Comparison of ENCODE assay signal across 6 cellular contexts in the genomic region with DNA sequence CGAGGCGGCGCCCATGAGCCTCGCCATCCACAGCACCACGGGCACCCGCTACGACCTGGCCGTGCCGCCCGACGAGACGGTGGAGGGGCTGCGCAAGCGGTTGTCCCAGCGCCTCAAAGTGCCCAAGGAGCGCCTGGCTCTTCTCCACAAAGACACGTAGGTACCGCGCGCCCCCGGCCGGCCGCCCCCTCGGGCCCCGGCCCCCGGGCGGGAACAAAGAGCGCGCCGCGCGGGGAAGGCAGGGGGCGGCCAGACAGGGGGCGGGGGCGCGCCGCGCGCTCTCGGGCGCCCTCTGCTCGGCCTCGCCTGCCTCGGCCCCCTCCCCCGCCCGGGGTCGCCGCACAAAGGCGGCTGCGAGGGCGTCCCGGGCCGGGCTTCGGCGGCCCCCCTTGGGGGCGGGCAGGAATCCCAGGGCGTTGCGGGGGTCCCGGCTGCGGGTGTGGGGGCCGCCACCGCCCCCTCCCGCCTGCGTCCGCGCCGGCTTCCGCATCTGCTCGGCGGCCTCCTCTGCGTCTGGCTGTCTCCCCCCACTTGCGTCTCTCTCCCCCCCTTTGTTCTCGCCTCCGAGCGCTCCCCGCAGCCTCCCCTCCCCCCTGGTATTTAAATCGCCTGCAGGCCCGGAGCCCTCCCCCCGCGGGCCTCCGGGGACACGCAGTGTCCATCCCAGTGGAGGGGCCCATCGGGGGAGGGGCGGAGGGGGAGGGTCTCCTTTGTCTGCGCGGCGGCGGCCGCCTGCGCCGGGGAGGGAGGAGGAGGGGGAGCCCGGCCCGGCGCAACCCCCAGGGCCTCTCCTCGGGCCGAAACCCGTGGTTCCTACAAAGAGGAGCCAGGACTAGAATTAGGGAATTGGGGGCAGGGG. TPM values are rescaled to one million over a fixed set of nuclear protein-coding genes. Genes with fewer than 3 reads are reported as not detected.
DNase-seq lines count a peak whose midpoint lies in the region; ATAC-seq and TF ChIP-seq lines count a peak whose summit lies in the region.

No MANE protein-coding gene starts in this region.

- H3K36me3 ChIP-seq in iPS-15b (ENCODE audit: control insufficient read depth, insufficient read depth, low read length) (peaks cover 28% of the 10 kb centered on the region), suprapubic skin (peaks cover 40% of the 10 kb centered on the region)

- H3K27me3 ChIP-seq in AG04450 (ENCODE audit: control insufficient read depth, insufficient read depth, low read length) (no peaks in the 10 kb centered on the region), iPS-15b (ENCODE audit: control insufficient read depth, insufficient read depth, low read length) (no peaks in the 10 kb centered on the region), suprapubic skin (no peaks in the 10 kb centered on the region)

- H3K27ac ChIP-seq in AG04450 (ENCODE audit: low read depth, low read length) (peak overlapping the region; percentile 92), suprapubic skin (peak overlapping the region; percentile 99)

- DNase-seq in AG04450 (ENCODE audit: low read depth, low spot score): no peak
- peak; percentile 62 for DNase-seq in LHCN-M2 (ENCODE audit: low read depth)
- peak; percentile 50 for DNase-seq in activated effector memory CD4-positive, alpha-beta T cell treated with Interleukin-2 at 50 U/mL for 16 hours
- peak in 1 of 2 donors; percentile 82 for DNase-seq in suprapubic skin (ENCODE audit: low spot score in 2 of 2)

- POLR2A ChIA-PET in AG04450 (lab: Yijun Ruan, JAX): interaction anchor here (1.0 to 7.4 kb wide), 2 partner anchors 16 kb away, joined by 6 to 241 read pairs; partner anchors contain the start of gene CIRBP

- TF ChIP-seq CTCF in AG04450 (IDR thresholded peaks at IDR 0.05; ENCODE audit: low read depth, low read length): no peak
- no peak for TF ChIP-seq CTCF in suprapubic skin (IDR thresholded peaks at IDR 0.05)

- peak overlapping the region; percentile 86 for H3K4me3 ChIP-seq in AG04450 (ENCODE audit: low read depth, low read length)
- H3K4me3 ChIP-seq in iPS-15b (ENCODE audit: low read depth, low read length): peak overlapping the region; percentile 79
- peak overlapping the region; percentile 92 for H3K4me3 ChIP-seq in suprapubic skin

- CTCF ChIA-PET in AG04450 (lab: Charles Lee): no interaction called here

- ATAC-seq in GM19397 (IDR thresholded peaks at IDR 0.05; ENCODE audit: unreplicated experiment): no peak

- under 1% methylated on average over 36 of the region's 97 CpGs for WGBS in suprapubic skin

- no peak for TF ChIP-seq EP300 in suprapubic skin (IDR thresholded peaks at IDR 0.05)

- H3K9me3 ChIP-seq in AG04450 (ENCODE audit: control insufficient read depth, insufficient read depth, low read length) (no peaks in the 10 kb centered on the region; the same call in 1 of the 2 replicates), iPS-15b (ENCODE audit: control insufficient read depth, insufficient read depth, low read length) (no peaks in the 10 kb centered on the region), suprapubic skin (no peaks in the 10 kb centered on the region)

- no peaks in the 10 kb centered on the region for H3K4me1 ChIP-seq in iPS-15b (ENCODE audit: control insufficient read depth, insufficient read depth, low read length)
- peaks cover 73% of the 10 kb centered on the region for H3K4me1 ChIP-seq in suprapubic skin

- peak overlapping the region; percentile 73 for H3K9ac ChIP-seq in iPS-15b (ENCODE audit: low read depth, low read length)

- TF ChIP-seq POLR2A in suprapubic skin (IDR thresholded peaks at IDR 0.05): no peak

RNA-seq across cellular contexts. Expression of gene MIDN, which starts 2.2 kb away (rescaled TPM):
- polyA plus RNA-seq in AG04450 (2011; rRNA removed): 6.6 and 10.6 TPM in 2 replicates
- 16.1 and 21.3 TPM in 2 replicates for polyA minus RNA-seq in AG04450 (2011; rRNA and poly(A)+ RNA removed)
- total RNA-seq in LHCN-M2 (2014; rRNA removed) (12.6 and 15.6 TPM in 2 replicates), suprapubic skin (100 to 1,000 TPM in 2 of 4 donors, 10 to 100 TPM in 2; 89.0 to 153 (median 105) TPM)
- 25.7 TPM for polyA plus RNA-seq in LHCN-M2 (2012)

RNA-seq across cellular contexts. Expression of gene ATP5F1D, which starts 9.1 kb away (rescaled TPM):
- 36.4 and 55.1 TPM in 2 replicates for polyA plus RNA-seq in AG04450 (2011; rRNA removed)
- 19.4 and 21.4 TPM in 2 replicates for polyA minus RNA-seq in AG04450 (2011; rRNA and poly(A)+ RNA removed)
- total RNA-seq in LHCN-M2 (2014; rRNA removed) (51.3 and 64.1 TPM in 2 replicates), suprapubic skin (100 to 1,000 TPM; 102 to 205 (median 137) TPM)
- 246 TPM for polyA plus RNA-seq in LHCN-M2 (2012)

RNA-seq across cellular contexts. Expression of gene CBARP, which starts 12.8 kb away (rescaled TPM):
- 1.1 and 1.6 TPM in 2 replicates for polyA plus RNA-seq in AG04450 (2011; rRNA removed)
- 0.55 and 0.91 TPM in 2 replicates for polyA minus RNA-seq in AG04450 (2011; rRNA and poly(A)+ RNA removed)
- total RNA-seq in LHCN-M2 (2014; rRNA removed) (4.6 and 4.7 TPM in 2 replicates), suprapubic skin (1 to 10 TPM; 2.9 to 8.6 (median 5.1) TPM)
- polyA plus RNA-seq in LHCN-M2 (2012): 3.7 TPM

RNA-seq across cellular contexts. Expression of gene CIRBP, which starts 18.5 kb away (rescaled TPM):
- polyA plus RNA-seq in AG04450 (2011; rRNA removed): 269 and 274 TPM in 2 replicates
- 121 and 143 TPM in 2 replicates for polyA minus RNA-seq in AG04450 (2011; rRNA and poly(A)+ RNA removed)
- 253 and 293 TPM in 2 replicates for total RNA-seq in LHCN-M2 (2014; rRNA removed)
- 248 TPM for polyA plus RNA-seq in LHCN-M2 (2012)
- total RNA-seq in suprapubic skin: 100 to 1,000 TPM; 338 to 672 (median 451) TPM

RNA-seq across cellular contexts. Expression of gene FAM174C, which starts 24.7 kb away (rescaled TPM):
- 16.6 and 29.1 TPM in 2 replicates for polyA plus RNA-seq in AG04450 (2011; rRNA removed)
- polyA minus RNA-seq in AG04450 (2011; rRNA and poly(A)+ RNA removed): 3.8 and 4.7 TPM in 2 replicates
- total RNA-seq in LHCN-M2 (2014; rRNA removed) (51.8 and 64.4 TPM in 2 replicates), suprapubic skin (10 to 100 TPM; 44.3 to 72.5 (median 58.2) TPM)
- polyA plus RNA-seq in LHCN-M2 (2012): 71.4 TPM
